ENCODE assay signal across 8 cellular contexts in genomic region chr5:157820593-157821252, GRCh38. TPM values are rescaled to one million over a fixed set of nuclear protein-coding genes. Genes with fewer than 3 reads are reported as not detected.
DNase-seq lines count a peak whose midpoint lies in the region; ATAC-seq and TF ChIP-seq lines count a peak whose summit lies in the region.

No MANE protein-coding gene starts in this region.

- H3K4me3 ChIP-seq in LNCaP clone FGC (ENCODE audit: low read depth, low read length), result no peak overlapping the region
- no peak overlapping the region for H3K4me3 ChIP-seq in right atrium auricular region

- H3K36me3 ChIP-seq in right atrium auricular region, result no peaks in the 10 kb centered on the region

- TF ChIP-seq CTCF in LNCaP clone FGC (IDR thresholded peaks at IDR 0.05; ENCODE audit: control insufficient read depth, extremely low read depth, insufficient read depth) (peak; percentile 46), VCaP (conservative IDR thresholded peaks at IDR 0.05) (peak; percentile 78), right atrium auricular region (IDR thresholded peaks at IDR 0.05) (peak; percentile 43 to 66)

- H3K9me3 ChIP-seq in right atrium auricular region, result no peaks in the 10 kb centered on the region

- DNase-seq in activated CD4-positive, alpha-beta T cell treated with anti-CD3 and anti-CD28 coated beads for 48 hours, result peak; percentile 19
- DNase-seq in activated CD4-positive, alpha-beta T cell treated with anti-CD3 and anti-CD28 coated beads for 1 hour, result no peak
- DNase-seq in LNCaP clone FGC (ENCODE audit: low read depth), result peak; percentile 45
- DNase-seq in right atrium auricular region (ENCODE audit: low spot score), result no peak
- peak; percentile 36 for DNase-seq in smooth muscle cell of the brain vasculature (ENCODE audit: low read depth, low spot score)
- DNase-seq in DMS79 (lab: John Stamatoyannopoulos, UW), result no peak

- no peak for ATAC-seq in GM19351 (IDR thresholded peaks at IDR 0.05; ENCODE audit: unreplicated experiment)

- H3K27ac ChIP-seq in VCaP (no peak overlapping the region), right atrium auricular region (peak overlapping the region in 1 of 2 donors; percentile 8)

- peaks cover 0 to 29% of the 10 kb centered on the region in 2 donors for H3K4me1 ChIP-seq in right atrium auricular region

- no peaks in the 10 kb centered on the region for H3K27me3 ChIP-seq in right atrium auricular region

RNA-seq across cellular contexts. Expression of gene CLINT1, which starts 38.2 kb away (rescaled TPM):
- 10 to 100 TPM; 76.3 to 83.6 TPM for total RNA-seq in right atrium auricular region

Comparison
In these comparisons a context has a peak if more than half of its experiments do, and no peak if none do; other contexts are left out.
1. DNase-seq: peak in activated CD4-positive, alpha-beta T cell treated with anti-CD3 and anti-CD28 coated beads for 48 hours (single experiment), LNCaP clone FGC (single experiment) and smooth muscle cell of the brain vasculature (single experiment); none in activated CD4-positive, alpha-beta T cell treated with anti-CD3 and anti-CD28 coated beads for 1 hour (single experiment), right atrium auricular region (single experiment) and DMS79 (single experiment).
2. Peak in every context shown above with its lines, with median percentiles within 50 percentile points of each other: CTCF ChIP-seq.